ENCODE assay signal across 14 cellular contexts in genomic region chr5:147538232-147538631, GRCh38.
"Had no signal": no experiment of that assay in that cellular context is flagged by ENCODE, and none has a peak within 500 bp of the region (broad histone marks: within the 10 kb centered on the region; RNA-seq: fewer than 3 reads in every experiment).

No MANE protein-coding gene starts in this region.

- H3K36me3 Mint-ChIP-seq: activated naive CD4-positive, alpha-beta T cell treated with anti-CD3 and anti-CD28 coated beads, Interleukin-2, amount 10 ng/mL, durations not matched to agents 7 days and 5 days; WTC11 had no signal

- H3K4me3 ChIP-seq: dorsolateral prefrontal cortex, heart left ventricle, pancreas, skin epidermis, stomach had no signal

- H3K4me1 Mint-ChIP-seq: activated CD4-positive, alpha-beta T cell treated with anti-CD3 and anti-CD28 coated beads, Interleukin-2, amount 10 ng/mL, durations not matched to agents 24 days and 14 days; activated naive CD4-positive, alpha-beta T cell treated with anti-CD3 and anti-CD28 coated beads, Interleukin-2, amount 10 ng/mL, durations not matched to agents 7 days and 5 days; WTC11 had no signal

- H3K9me3 Mint-ChIP-seq: activated CD4-positive, alpha-beta T cell treated with anti-CD3 and anti-CD28 coated beads, Interleukin-2, amount 10 ng/mL, durations not matched to agents 24 days and 14 days; activated T-helper 2 cell treated with anti-CD3 and anti-CD28 coated beads, Interferon-gamma antibody, Interleukin-2, Interleukin-4, amounts not matched to agents 10 μg/mL and 5 μg/mL and 100 μg/mL, durations not matched to agents 14 hours and 24 hours and 36 hours; WTC11 had no signal

- H3K27ac Mint-ChIP-seq: activated CD4-positive, alpha-beta T cell treated with anti-CD3 and anti-CD28 coated beads, Interleukin-2, amount 10 ng/mL, durations not matched to agents 24 days and 14 days; activated naive CD4-positive, alpha-beta T cell treated with anti-CD3 and anti-CD28 coated beads, Interleukin-2, amount 10 ng/mL, durations not matched to agents 7 days and 5 days; activated T-helper 2 cell treated with anti-CD3 and anti-CD28 coated beads, Interferon-gamma antibody, Interleukin-2, Interleukin-4, amounts not matched to agents 10 μg/mL and 5 μg/mL and 100 μg/mL, durations not matched to agents 14 hours and 24 hours and 36 hours; WTC11 had no signal

- H3K4me3 Mint-ChIP-seq: activated CD4-positive, alpha-beta T cell treated with anti-CD3 and anti-CD28 coated beads, Interleukin-2, amount 10 ng/mL, durations not matched to agents 24 days and 14 days; activated naive CD4-positive, alpha-beta T cell treated with anti-CD3 and anti-CD28 coated beads, Interleukin-2, amount 10 ng/mL, durations not matched to agents 7 days and 5 days; WTC11 had no signal

- H3K27me3 Mint-ChIP-seq: activated CD4-positive, alpha-beta T cell treated with anti-CD3 and anti-CD28 coated beads, Interleukin-2, amount 10 ng/mL, durations not matched to agents 24 days and 14 days; activated naive CD4-positive, alpha-beta T cell treated with anti-CD3 and anti-CD28 coated beads, Interleukin-2, amount 10 ng/mL, durations not matched to agents 7 days and 5 days had no signal

- DNase-seq: activated CD4-positive, alpha-beta T cell treated with anti-CD3 and anti-CD28 coated beads, Interleukin-2, amount 10 ng/mL, durations not matched to agents 24 days and 14 days; activated naive CD4-positive, alpha-beta T cell treated with anti-CD3 and anti-CD28 coated beads, Interleukin-2, amount 10 ng/mL, durations not matched to agents 7 days and 5 days; activated T-cell treated with anti-CD3 and anti-CD28 coated beads for 4 hours; brain microvascular endothelial cell; dorsolateral prefrontal cortex; heart left ventricle; islet precursor cell; left ventricle myocardium superior; mesendoderm; pancreas; stomach had no signal

- ATAC-seq: heart left ventricle, left ventricle myocardium superior, pancreas, WTC11 had no signal
